13 cellular contexts compared by ENCODE assay signal in the genomic region with DNA sequence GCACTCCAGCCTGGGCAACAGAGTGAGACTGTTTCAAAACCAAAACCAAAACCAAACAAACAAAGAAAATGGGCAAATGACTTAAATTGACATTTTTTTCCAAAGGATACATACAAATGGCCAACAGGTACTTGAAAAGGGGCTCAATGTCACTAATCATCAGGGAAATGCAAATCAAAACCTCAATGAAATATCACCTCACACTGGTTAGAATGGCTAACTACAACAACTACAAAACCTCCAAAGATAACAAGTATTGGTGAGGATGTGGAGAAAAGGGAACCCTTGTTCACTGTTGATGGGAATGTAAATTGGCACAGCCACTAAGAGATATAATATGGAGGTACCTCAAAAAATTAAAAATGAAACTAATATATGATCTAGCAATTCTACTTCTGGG.
DNase-seq lines count a peak whose midpoint lies in the region; ATAC-seq, FAIRE-seq and TF ChIP-seq lines count a peak whose summit lies in the region.
"Had no signal": no experiment of that assay in that cellular context is flagged by ENCODE, and none has a peak within 500 bp of the region (broad histone marks: within the 10 kb centered on the region; RNA-seq: fewer than 3 reads in every experiment).

No MANE protein-coding gene starts in this region.

- no peak for FAIRE-seq in HepG2 (lab: Jason Lieb, UNC)
- FAIRE-seq: endometrium, urothelium cell line had no signal

- no peak overlapping the region for H3K9ac ChIP-seq in HepG2 (ENCODE audit: insufficient read depth, low read depth, low read length)

- no peaks in the 10 kb centered on the region for H3K27me3 ChIP-seq in WERI-Rb-1 (ENCODE audit: insufficient read depth, low read depth, severe bottlenecking)
- peaks cover 0 to 21% of the 10 kb centered on the region in 2 experiments; a peak in 2 of 5 replicates for H3K27me3 ChIP-seq in HepG2 (ENCODE audit: control insufficient read depth in 1 of 2, insufficient read depth in 2 of 2, low read length in 2 of 2)

- in situ Hi-C loops in HepG2 (cut with HindIII; ENCODE audit: extremely low pct_ligation_motif_present, low pct_unique_long_range_greater_than_20kb): no loop called here

- H3K4me1 ChIP-seq in HepG2 (ENCODE audit: insufficient read depth, low read length): peaks cover 3% of the 10 kb centered on the region

- no peaks in the 10 kb centered on the region for H3K9me3 ChIP-seq in WERI-Rb-1 (ENCODE audit: severe bottlenecking)
- no peaks in the 10 kb centered on the region for H3K9me3 ChIP-seq in HepG2 (ENCODE audit: low read length)

- TF ChIP-seq EP300 in Ishikawa (IDR thresholded peaks at IDR 0.05; ENCODE audit: borderline replicate concordance) (no peak), HepG2 (IDR thresholded peaks at IDR 0.05; ENCODE audit: low read depth in 2 of 2, low read length in 2 of 2) (no peak), HepG2 (CRISPR knock-in tag; IDR thresholded peaks at IDR 0.05; ENCODE audit: borderline replicate concordance) (no peak)

- intact Hi-C loops in HepG2 (cut with micrococcal nuclease; ENCODE audit: unreplicated experiment): no loop called here

- peak; percentile 22 for TF ChIP-seq CTCF in WERI-Rb-1 (IDR thresholded peaks at IDR 0.05; ENCODE audit: low read depth, low read length)
- peak; percentile 29 for TF ChIP-seq CTCF in HepG2 (CRISPR knock-in tag; IDR thresholded peaks at IDR 0.05)

- CTCF ChIA-PET in HepG2 (lab: Yijun Ruan, JAX; ENCODE audit: low intra/inter-chr PET ratio, low total read pairs): no interaction called here

- no peaks in the 10 kb centered on the region for H3K79me2 ChIP-seq in HepG2 (ENCODE audit: insufficient read depth, low read length)

- H3K27ac ChIP-seq in WERI-Rb-1 (no peak overlapping the region), HepG2 (ENCODE audit: extremely low read length, insufficient read depth, low read length) (no peak overlapping the region)

- ATAC-seq in HepG2: no peak
- no peak for ATAC-seq in HG03342 (IDR thresholded peaks at IDR 0.05; ENCODE audit: unreplicated experiment)
- no peak for ATAC-seq in GM21390 (IDR thresholded peaks at IDR 0.05; ENCODE audit: unreplicated experiment)
- ATAC-seq: CD8-positive, alpha-beta T cell had no signal

- POLR2A ChIA-PET in HepG2 (lab: Yijun Ruan, JAX): no interaction called here

- no peak overlapping the region for H3K4me3 ChIP-seq in WERI-Rb-1 (ENCODE audit: low read depth, low read length)
- H3K4me3 ChIP-seq in HepG2 (replicated peaks in 1 of 3; ENCODE audit: insufficient read depth in 1 of 3, low read depth in 2 of 3, low read length in 3 of 3): no peak overlapping the region

- DNase-seq in CD1c-positive myeloid dendritic cell (ENCODE audit: extremely low spot score) (peak; percentile 11), WERI-Rb-1 (no peak), HepG2 (ENCODE audit: low spot score) (no peak), NCI-H1105 (lab: John Stamatoyannopoulos, UW) (no peak)
- no peak for DNase-seq in effector CD8-positive, alpha-beta T cell (lab: John Stamatoyannopoulos, UW)
- DNase-seq: CD8-positive, alpha-beta T cell; NCI-H1105 treated with DMSO at 0.1 percent for 48 hours; T-helper 1 cell had no signal

- no peak overlapping the region for H3K4me2 ChIP-seq in HepG2 (ENCODE audit: low read depth, low read length)

- BruUV-seq in HepG2 (replicated peaks; lab: Mats Ljungman, UMichigan): no TSS peak

- TF ChIP-seq RAD21 in Ishikawa (IDR thresholded peaks at IDR 0.05; ENCODE audit: low read depth) (peak; percentile 67), HepG2 (CRISPR knock-in tag; IDR thresholded peaks at IDR 0.05) (no peak)

- no peaks in the 10 kb centered on the region for H4K20me1 ChIP-seq in HepG2 (ENCODE audit: insufficient read depth, low read length)

- H3K36me3 ChIP-seq in WERI-Rb-1 (no peaks in the 10 kb centered on the region), HepG2 (replicated peaks in 1 of 2; ENCODE audit: control insufficient read depth in 1 of 2, insufficient read depth in 2 of 2, low read length in 2 of 2) (no peaks in the 10 kb centered on the region)

- TF ChIP-seq POLR2A in HepG2 (IDR thresholded peaks at IDR 0.05; ENCODE audit: insufficient read depth in 1 of 2, low read depth in 2 of 2, low read length in 2 of 2): no peak

- H2AFZ ChIP-seq in HepG2 (ENCODE audit: low read length): no peak overlapping the region

TF ChIP-seq in Ishikawa, 13 proteins besides CTCF, POLR2A, EP300 and RAD21:
- TF ChIP-seq EGR1 (IDR thresholded peaks at IDR 0.05): no peak
- no peak for TF ChIP-seq CREB1 (IDR thresholded peaks at IDR 0.05; ENCODE audit: low read depth)
- TF ChIP-seq TCF12 (IDR thresholded peaks at IDR 0.05; ENCODE audit: low read depth): no peak
- TF ChIP-seq ZBTB7A (IDR thresholded peaks at IDR 0.05; ENCODE audit: low read depth): no peak

TF ChIP-seq in HepG2, 621 proteins besides CTCF, POLR2A, EP300 and RAD21:
- TF ChIP-seq STAG1 (CRISPR knock-in tag; IDR thresholded peaks at IDR 0.05) (peak; percentile 45; the same call in 1 of the 2 replicates), KLF16 (CRISPR knock-in tag; IDR thresholded peaks at IDR 0.05) (no peak)
- TF ChIP-seq, protein P1, sequence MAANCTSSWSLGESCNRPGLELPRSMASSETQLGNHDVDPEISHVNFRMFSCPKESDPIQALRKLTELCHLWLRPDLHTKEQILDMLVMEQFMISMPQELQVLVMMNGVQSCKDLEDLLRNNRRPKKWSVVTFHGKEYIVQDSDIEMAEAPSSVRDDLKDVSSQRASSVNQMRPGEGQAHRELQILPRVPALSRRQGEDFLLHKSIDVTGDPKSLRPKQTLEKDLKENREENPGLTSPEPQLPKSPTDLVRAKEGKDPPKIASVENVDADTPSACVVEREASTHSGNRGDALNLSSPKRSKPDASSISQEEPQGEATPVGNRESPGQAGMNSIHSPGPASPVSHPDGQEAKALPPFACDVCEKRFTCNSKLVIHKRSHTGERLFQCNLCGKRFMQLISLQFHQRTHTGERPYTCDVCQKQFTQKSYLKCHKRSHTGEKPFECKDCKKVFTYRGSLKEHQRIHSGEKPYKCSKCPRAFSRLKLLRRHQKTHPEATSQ (CRISPR knock-in tag; IDR thresholded peaks at IDR 0.05; ENCODE audit: borderline replicate concordance): no peak
